17 cellular contexts compared by ENCODE assay signal in the genomic region with DNA sequence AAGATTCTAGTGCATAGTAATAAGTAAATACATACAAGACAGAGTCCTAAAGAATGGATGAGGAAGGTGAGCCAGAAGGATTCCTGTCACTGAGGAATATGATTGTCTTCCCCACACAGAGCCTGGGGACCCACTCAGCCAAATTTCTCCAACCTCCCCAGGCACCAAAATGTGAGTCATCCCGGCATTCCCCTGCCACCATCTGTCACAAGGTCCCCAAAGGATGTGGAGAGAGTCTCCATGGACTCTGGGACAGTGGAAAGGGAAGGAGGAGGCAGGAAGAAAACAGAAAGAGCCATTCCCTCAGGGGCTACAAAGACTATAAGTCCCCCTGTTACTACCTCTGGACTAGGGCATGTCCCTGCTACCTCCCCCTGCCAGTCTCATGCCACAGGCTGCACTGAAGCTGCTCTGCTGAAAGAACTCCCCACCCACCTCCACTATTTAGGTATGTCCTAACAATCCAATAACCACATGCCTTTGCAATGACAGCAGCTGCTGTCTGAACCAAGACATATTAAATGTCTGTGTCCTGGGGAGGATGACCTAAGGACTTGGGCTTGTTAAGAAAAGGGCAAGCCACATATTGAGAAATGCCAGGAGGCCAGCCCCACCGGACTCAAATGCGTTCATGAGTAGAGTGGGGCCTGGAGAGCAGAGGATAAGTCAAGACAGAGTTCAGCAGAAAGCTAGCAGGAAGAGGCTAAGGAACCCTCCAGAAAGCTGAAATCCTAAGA. TPM values are rescaled to one million over a fixed set of nuclear protein-coding genes. Genes with fewer than 3 reads are reported as not detected.
DNase-seq lines count a peak whose midpoint lies in the region; ATAC-seq and TF ChIP-seq lines count a peak whose summit lies in the region.
"Had no signal": no experiment of that assay in that cellular context is flagged by ENCODE, and none has a peak within 500 bp of the region (broad histone marks: within the 10 kb centered on the region; RNA-seq: fewer than 3 reads in every experiment).

No MANE protein-coding gene starts in this region.

- H3K4me1 ChIP-seq in mesenchymal stem cell (ENCODE audit: control insufficient read depth, insufficient read depth, low read depth, low read length): peaks cover 5% of the 10 kb centered on the region

- H3K4me3 ChIP-seq in AG10803 (ENCODE audit: low read length): no peak overlapping the region
- no peak overlapping the region for H3K4me3 ChIP-seq in astrocyte of the spinal cord (ENCODE audit: low read depth, low read length)
- no peak overlapping the region for H3K4me3 ChIP-seq in mesenchymal stem cell (ENCODE audit: insufficient read depth in 1 of 2, low read depth in 1 of 2, low read length in 2 of 2)
- H3K4me3 ChIP-seq: cardiac muscle cell had no signal

- peak; percentile 87 for DNase-seq in AG10803 (ENCODE audit: low read depth)
- peak; percentile 64 for DNase-seq in HS-5 (ENCODE audit: low read depth)
- peak; percentile 3 for DNase-seq in astrocyte of the spinal cord (ENCODE audit: low read depth, low spot score)
- peak; percentile 81 for DNase-seq in mesenchymal stem cell
- no peak for DNase-seq in stimulated activated CD4-positive, alpha-beta T cell treated with anti-CD3 and anti-CD28 coated beads, Interleukin-2, amount 100 ng/mL, for 24 hours
- DNase-seq in activated CD8-positive, alpha-beta memory T cell treated with anti-CD3 and anti-CD28 coated beads, Interleukin-2, amount 50 U/mL, for 4 hours: no peak
- DNase-seq: activated CD4-positive, alpha-beta T cell treated with anti-CD3 and anti-CD28 coated beads for 4 hours; KBM-7; NCI-H1694 treated with DMSO at 0.1 percent for 48 hours; NK-92 treated with Interleukin-12 subunit alpha and Interleukin-12 subunit beta, amount 100 ng/mL, for 24 hours; stimulated activated CD4-positive, alpha-beta T cell treated with anti-CD3 and anti-CD28 coated beads, Interleukin-4, amount 100 ng/mL, for 4 hours; stimulated activated naive CD4-positive, alpha-beta T cell had no signal

- WGBS in mesenchymal stem cell: 14% methylated on average over 2 of the region's 3 CpGs

- H3K79me1 ChIP-seq in mesenchymal stem cell (replicated peaks; ENCODE audit: low read length, poor library complexity, severe bottlenecking): no peaks in the 10 kb centered on the region

- no peak overlapping the region for H3K4me2 ChIP-seq in mesenchymal stem cell (ENCODE audit: low read length, poor library complexity, severe bottlenecking)

- no peaks in the 10 kb centered on the region for H3K27me3 ChIP-seq in mesenchymal stem cell (ENCODE audit: control insufficient read depth in 1 of 2, insufficient read depth in 1 of 2, low read length in 2 of 2)
- H3K27me3 ChIP-seq: cardiac muscle cell had no signal

- in situ Hi-C loops in astrocyte of the spinal cord (cut with HindIII; ENCODE audit: low sequenced_read_pairs): no loop called here

- H2BK12ac ChIP-seq in mesenchymal stem cell (ENCODE audit: low read length in 2 of 2): no peak overlapping the region

- no peak overlapping the region for H3K27ac ChIP-seq in mesenchymal stem cell (ENCODE audit: low read length, poor library complexity, severe bottlenecking)
- H3K27ac ChIP-seq: cardiac muscle cell had no signal

- H3K9ac ChIP-seq in mesenchymal stem cell (ENCODE audit: low read length): no peak overlapping the region

- ATAC-seq in GM21825 (IDR thresholded peaks at IDR 0.05; ENCODE audit: unreplicated experiment) (no peak), GM21360 (IDR thresholded peaks at IDR 0.05; ENCODE audit: unreplicated experiment) (no peak)

- no peaks in the 10 kb centered on the region for H3K36me3 ChIP-seq in mesenchymal stem cell (ENCODE audit: control insufficient read depth in 1 of 2, insufficient read depth in 2 of 2, low read depth in 1 of 2, low read length in 2 of 2)
- H3K36me3 ChIP-seq: cardiac muscle cell had no signal

- no peak overlapping the region for H2BK120ac ChIP-seq in mesenchymal stem cell (ENCODE audit: low read depth, low read length)

- peak overlapping the region in 1 of 2 experiments; percentile 10 for H3K18ac ChIP-seq in mesenchymal stem cell (ENCODE audit: low read depth in 1 of 2, low read length in 2 of 2)

- no peak overlapping the region for H4K8ac ChIP-seq in mesenchymal stem cell (ENCODE audit: low read length)

- no peak overlapping the region for H2AK5ac ChIP-seq in mesenchymal stem cell (ENCODE audit: low read length, severe bottlenecking)

- no peak overlapping the region for H3K23ac ChIP-seq in mesenchymal stem cell (ENCODE audit: low read length in 2 of 2)

- H2BK5ac ChIP-seq in mesenchymal stem cell (ENCODE audit: low read depth, low read length, poor library complexity, severe bottlenecking): no peak overlapping the region

- H3K9me3 ChIP-seq in mesenchymal stem cell (ENCODE audit: control insufficient read depth, low read length): peaks cover 8% of the 10 kb centered on the region

- H2BK15ac ChIP-seq in mesenchymal stem cell (ENCODE audit: low read depth, poor library complexity, severe bottlenecking): no peak overlapping the region

- no peak overlapping the region for H3K4ac ChIP-seq in mesenchymal stem cell (ENCODE audit: low read depth in 1 of 2, low read length in 2 of 2)

- TF ChIP-seq CTCF in AG10803 (conservative IDR thresholded peaks at IDR 0.05; ENCODE audit: low read length) (no peak), astrocyte of the spinal cord (IDR thresholded peaks at IDR 0.05; ENCODE audit: low read depth, low read length) (no peak)

- H2AFZ ChIP-seq in mesenchymal stem cell (ENCODE audit: low read depth, low read length): no peak overlapping the region

- peak overlapping the region; percentile 31 for H4K91ac ChIP-seq in mesenchymal stem cell (ENCODE audit: low read length)

- H3K14ac ChIP-seq in mesenchymal stem cell (ENCODE audit: low read length in 2 of 2): no peak overlapping the region

RNA-seq across cellular contexts. Expression of gene OR5C1, which starts 10.6 kb away (rescaled TPM):
- 0.06 TPM for polyA plus RNA-seq in mesenchymal stem cell (2013, experiment 1 of 2)
- polyA plus RNA-seq in mesenchymal stem cell (2013, experiment 2 of 2): not detected
- polyA plus RNA-seq: cardiac muscle cell, CD14-positive monocyte, endothelial cell of umbilical vein had no signal

RNA-seq across cellular contexts. Expression of gene OR1K1, which starts 21.8 kb away (rescaled TPM):
- polyA plus RNA-seq in mesenchymal stem cell (2013, experiment 1 of 2): not detected
- not detected for polyA plus RNA-seq in mesenchymal stem cell (2013, experiment 2 of 2)
- polyA plus RNA-seq: CD14-positive monocyte, endothelial cell of umbilical vein had no signal

RNA-seq across cellular contexts. Expression of gene OR1L6, which starts 36.0 kb away (rescaled TPM):
- polyA plus RNA-seq in mesenchymal stem cell (2013, experiment 1 of 2): not detected
- not detected for polyA plus RNA-seq in mesenchymal stem cell (2013, experiment 2 of 2)
- polyA plus RNA-seq: CD14-positive monocyte, endothelial cell of umbilical vein had no signal

RNA-seq across cellular contexts. Expression of gene PDCL, which starts 50.3 kb away (rescaled TPM):
- polyA plus RNA-seq in mesenchymal stem cell (2013, experiment 1 of 2): 22.6 TPM
- polyA plus RNA-seq in mesenchymal stem cell (2013, experiment 2 of 2): 23.9 TPM

RNA-seq across cellular contexts. Expression of gene OR1L4, which starts 54.3 kb away (rescaled TPM):
- polyA plus RNA-seq in mesenchymal stem cell (2013, experiment 1 of 2): not detected
- polyA plus RNA-seq in mesenchymal stem cell (2013, experiment 2 of 2): not detected
- polyA plus RNA-seq: cardiac muscle cell, CD14-positive monocyte, endothelial cell of umbilical vein had no signal

Comparison
In these comparisons a context has a peak if more than half of its experiments do, and no peak if none do; other contexts are left out.
1. DNase-seq: peak in AG10803 (single experiment), HS-5 (single experiment), astrocyte of the spinal cord (single experiment) and mesenchymal stem cell (single experiment); none in stimulated activated CD4-positive, alpha-beta T cell treated with anti-CD3 and anti-CD28 coated beads, Interleukin-2, amount 100 ng/mL, for 24 hours (0 of 2) and activated CD8-positive, alpha-beta memory T cell treated with anti-CD3 and anti-CD28 coated beads, Interleukin-2, amount 50 U/mL, for 4 hours (single experiment).